16 cellular contexts compared by ENCODE assay signal in genomic region chr20:49400410-49400809, GRCh38.
DNase-seq lines count a peak whose midpoint lies in the region; FAIRE-seq and TF ChIP-seq lines count a peak whose summit lies in the region.
"Had no signal": no experiment of that assay in that cellular context is flagged by ENCODE, and none has a peak within 500 bp of the region (broad histone marks: within the 10 kb centered on the region; RNA-seq: fewer than 3 reads in every experiment).

No MANE protein-coding gene starts in this region.

- H3K23ac ChIP-seq in neuronal stem cell (ENCODE audit: low read depth, low read length, poor library complexity) = no peak overlapping the region

- no peak overlapping the region for H3K4ac ChIP-seq in neuronal stem cell (ENCODE audit: low read length)

- FAIRE-seq in urothelium cell line (lab: Jason Lieb, UNC) = peak; percentile 85
- FAIRE-seq: colon had no signal

- no peak overlapping the region for H3K4me3 ChIP-seq in ovary
- no peak overlapping the region for H3K4me3 ChIP-seq in neuronal stem cell (ENCODE audit: low read length in 2 of 2)
- H3K4me3 ChIP-seq: upper lobe of left lung had no signal

- WGBS in ovary, 3 donors = 17 to 18% (median 18%) methylated on average over 7 of the region's 7 CpGs
- WGBS in neuronal stem cell (ENCODE audit: extremely low coverage in 2 of 2, insufficient read length in 2 of 2, insufficient replicate concordance in 1 of 2), 2 donors = no CpG with 5 or more reads among the region's 7 CpGs

- H2BK15ac ChIP-seq in neuronal stem cell (ENCODE audit: low read length) = no peak overlapping the region

- peak overlapping the region; percentile 72 for H3K27ac ChIP-seq in angular gyrus (ENCODE audit: low read depth, low read length)
- no peak overlapping the region for H3K27ac ChIP-seq in ovary
- H3K27ac ChIP-seq in neuronal stem cell (replicated peaks; ENCODE audit: low read length) = no peak overlapping the region
- H3K27ac ChIP-seq: C4-2B had no signal

- intact Hi-C loops in ovary (cut with DNase I) = no loop called here

- H4K91ac ChIP-seq in neuronal stem cell (ENCODE audit: low read depth, low read length, poor library complexity) = no peak overlapping the region

- H3K14ac ChIP-seq in neuronal stem cell (ENCODE audit: low read length) = no peak overlapping the region

- no peaks in the 10 kb centered on the region for H3K79me1 ChIP-seq in neuronal stem cell (ENCODE audit: low read depth, low read length)

- DNase-seq in fibroblast of peridontal ligament (ENCODE audit: extremely low read depth) (peak; percentile 54), ovary (peak in 4 of 5 donors; percentile 32 to 73 (median 56)), urothelium cell line (ENCODE audit: low spot score) (no peak), neuronal stem cell (ENCODE audit: low spot score) (no peak), T-helper 2 cell (no peak), GF-D8 (lab: John Stamatoyannopoulos, UW) (no peak)
- DNase-seq: activated naive CD4-positive, alpha-beta T cell treated with anti-CD3 and anti-CD28 coated beads, Interleukin-2, amount 10 ng/mL, durations not matched to agents 7 days and 5 days; DMS79 treated with DMSO at 0.1 percent for 48 hours; NCI-H1092 treated with DMSO at 0.1 percent for 48 hours; NCI-H2171 treated with DMSO at 0.1 percent for 48 hours; SK-N-SH; stimulated activated CD4-positive, alpha-beta T cell treated with anti-CD3 and anti-CD28 coated beads, Interleukin-15, amount 100 ng/mL, for 24 hours; upper lobe of left lung had no signal

- H3K36me3 ChIP-seq in ovary (no peaks in the 10 kb centered on the region), neuronal stem cell (replicated peaks in 1 of 2; ENCODE audit: control insufficient read depth in 2 of 2, insufficient read depth in 2 of 2, low read length in 2 of 2) (no peaks in the 10 kb centered on the region)
- H3K36me3 ChIP-seq: upper lobe of left lung had no signal

- H3K27me3 ChIP-seq in ovary (no peaks in the 10 kb centered on the region), neuronal stem cell (ENCODE audit: control insufficient read depth in 3 of 3, insufficient read depth in 3 of 3, low read depth in 1 of 3, low read length in 3 of 3) (no peaks in the 10 kb centered on the region)
- H3K27me3 ChIP-seq: upper lobe of left lung had no signal

- H3K9ac ChIP-seq in neuronal stem cell (ENCODE audit: low read depth, low read length, poor library complexity) = no peak overlapping the region
- H3K9ac ChIP-seq: SK-N-SH had no signal

- H4K8ac ChIP-seq in neuronal stem cell (ENCODE audit: low read depth, low read length) = no peak overlapping the region

- no peak for TF ChIP-seq POLR2A in ovary (IDR thresholded peaks at IDR 0.05)

- H3K18ac ChIP-seq in neuronal stem cell (ENCODE audit: low read length) = no peak overlapping the region

- H3K4me2 ChIP-seq in neuronal stem cell (ENCODE audit: insufficient read depth, low read length, poor library complexity, severe bottlenecking) = no peak overlapping the region
- H3K4me2 ChIP-seq: SK-N-SH had no signal

- no peak overlapping the region for H2BK12ac ChIP-seq in neuronal stem cell (ENCODE audit: low read length)

- H2AK5ac ChIP-seq in neuronal stem cell (ENCODE audit: low read depth, low read length) = no peak overlapping the region

- TF ChIP-seq EP300 in ovary (IDR thresholded peaks at IDR 0.05) = no peak

- H2AFZ ChIP-seq in neuronal stem cell (ENCODE audit: low read length) = no peak overlapping the region

- H2BK5ac ChIP-seq in neuronal stem cell (ENCODE audit: low read length) = no peak overlapping the region

- TF ChIP-seq CTCF in ovary (IDR thresholded peaks at IDR 0.05) = no peak

- peaks cover 3% of the 10 kb centered on the region for H3K4me1 ChIP-seq in ovary (ENCODE audit: insufficient read depth)
- H3K4me1 ChIP-seq in neuronal stem cell (ENCODE audit: control insufficient read depth in 2 of 2, insufficient read depth in 1 of 2, low read depth in 1 of 2, low read length in 2 of 2) = peaks cover 0 to 4% of the 10 kb centered on the region in 2 donors
- H3K4me1 ChIP-seq: upper lobe of left lung had no signal

- no peaks in the 10 kb centered on the region for H3K9me3 ChIP-seq in ovary
- H3K9me3 ChIP-seq in neuronal stem cell (replicated peaks in 1 of 2; ENCODE audit: control insufficient read depth in 2 of 2, insufficient read depth in 1 of 2, low read depth in 1 of 2, low read length in 2 of 2) = peaks cover 0 to 7% of the 10 kb centered on the region in 2 donors
- H3K9me3 ChIP-seq: SK-N-SH, upper lobe of left lung had no signal

- no peak overlapping the region for H2BK120ac ChIP-seq in neuronal stem cell (ENCODE audit: low read depth, low read length)

Comparison
In these comparisons a context has a peak if more than half of its experiments do, and no peak if none do; other contexts are left out.
1. DNase-seq: peak in fibroblast of peridontal ligament (single experiment) and ovary (4 of 5); none in urothelium cell line (single experiment), neuronal stem cell (single experiment), T-helper 2 cell (0 of 5) and GF-D8 (single experiment).